Comparison of ENCODE assay signal across 21 cellular contexts in the genomic region with DNA sequence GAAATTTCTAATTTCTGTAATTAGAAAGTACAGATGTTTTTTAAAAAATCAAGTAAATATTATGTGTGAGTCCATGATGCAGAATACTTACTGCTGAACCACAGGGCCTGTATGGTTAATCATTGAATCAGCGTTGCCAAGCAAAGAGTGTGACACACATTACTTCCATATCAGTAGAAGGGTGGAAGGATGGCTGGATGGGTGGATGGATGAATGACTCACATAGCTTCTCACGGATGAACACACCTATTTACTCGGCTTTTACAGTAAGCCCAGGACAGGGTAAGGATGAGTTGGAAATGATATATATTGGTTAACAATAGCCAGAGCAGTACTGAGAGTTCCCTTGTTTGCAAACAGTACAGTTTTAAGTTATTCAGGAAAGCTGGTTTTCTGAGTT.
"Had no signal": no experiment of that assay in that cellular context is flagged by ENCODE, and none has a peak within 500 bp of the region (broad histone marks: within the 10 kb centered on the region; RNA-seq: fewer than 3 reads in every experiment).

No MANE protein-coding gene starts in this region.

- H3K79me2 ChIP-seq: parathyroid adenoma had no signal

- DNase-seq: cortex of kidney; dorsolateral prefrontal cortex; effector CD8-positive, alpha-beta T cell; hippocampal formation; islet precursor cell; left colon; mesendoderm; naive B cell; nephron progenitor cell; retina; small intestine; stimulated activated CD4-positive, alpha-beta T cell treated with anti-CD3 and anti-CD28 coated beads, Interleukin-12 subunit alpha, Interleukin-12 subunit beta, amount 100 ng/mL, for 4 hours; stimulated activated naive CD8-positive, alpha-beta T cell treated with anti-CD3 and anti-CD28 coated beads, Interleukin-15, Interleukin-2, amounts not matched to agents 100 U/mL and 50 U/mL, for 24 hours; tibial artery; upper lobe of right lung had no signal

- ATAC-seq: gastroesophageal sphincter; left colon; stimulated activated naive CD8-positive, alpha-beta T cell treated with anti-CD3 and anti-CD28 coated beads, Interleukin-15, Interleukin-2, amounts not matched to agents 100 U/mL and 50 U/mL, for 24 hours; upper lobe of right lung had no signal

- H3K27ac ChIP-seq: dorsolateral prefrontal cortex, esophagus muscularis mucosa, gastroesophageal sphincter, parathyroid adenoma, prostate gland, tibial artery, upper lobe of right lung, vagina had no signal

- H3K9me3 ChIP-seq: prostate gland, tibial artery, upper lobe of right lung, vagina had no signal

- H3K27ac Mint-ChIP-seq: naive B cell, nephron progenitor cell had no signal

- H3K9ac ChIP-seq: parathyroid adenoma had no signal

- H3K27me3 ChIP-seq: dorsolateral prefrontal cortex, esophagus muscularis mucosa, gastroesophageal sphincter, tibial artery, upper lobe of right lung, vagina had no signal

- H3K4me3 ChIP-seq: dorsolateral prefrontal cortex, esophagus muscularis mucosa, gastroesophageal sphincter, prostate gland, tibial artery, upper lobe of right lung, vagina had no signal

- H2AFZ ChIP-seq: parathyroid adenoma had no signal

- H3K4me1 ChIP-seq: esophagus muscularis mucosa, gastroesophageal sphincter, parathyroid adenoma, prostate gland, tibial artery, upper lobe of right lung, vagina had no signal

- H3K36me3 Mint-ChIP-seq: naive B cell had no signal

- H3K9me3 Mint-ChIP-seq: nephron progenitor cell had no signal

- H3K27me3 Mint-ChIP-seq: central memory CD8-positive, alpha-beta T cell had no signal

- H3K4me1 Mint-ChIP-seq: central memory CD8-positive, alpha-beta T cell; naive B cell; nephron progenitor cell had no signal

- H3K36me3 ChIP-seq: esophagus muscularis mucosa, gastroesophageal sphincter, prostate gland, tibial artery, upper lobe of right lung, vagina had no signal

- H3K4me3 Mint-ChIP-seq: central memory CD8-positive, alpha-beta T cell; naive B cell; nephron progenitor cell had no signal
